In the genomic region with DNA sequence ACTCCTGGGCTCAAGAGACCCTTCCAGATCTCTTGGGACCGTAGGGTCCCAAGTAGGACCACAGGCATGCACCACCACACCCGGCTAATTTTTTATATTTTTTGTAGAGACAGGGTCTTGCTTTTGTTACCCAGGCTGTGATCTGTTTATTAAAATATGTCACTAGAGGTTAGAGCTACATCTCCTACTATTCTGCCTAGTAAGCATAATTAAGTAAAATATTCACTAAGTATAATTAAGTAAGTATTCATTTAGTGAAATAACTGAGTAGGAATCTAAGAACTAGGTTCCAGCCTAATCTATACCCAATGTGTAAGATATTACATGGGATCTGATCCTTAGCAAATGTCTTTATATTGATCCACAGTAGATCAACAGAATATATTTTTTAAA, we compare ENCODE assay signal across 17 cellular contexts. TPM values are rescaled to one million over a fixed set of nuclear protein-coding genes. Genes with fewer than 3 reads are reported as not detected.
A peak's percentile ranks its signal among the peaks of the same experiment; 100 is the strongest.
DNase-seq lines count a peak whose midpoint lies in the region; ATAC-seq and TF ChIP-seq lines count a peak whose summit lies in the region.
"Had no signal": no experiment of that assay in that cellular context is flagged by ENCODE, and none has a peak within 500 bp of the region (broad histone marks: within the 10 kb centered on the region; RNA-seq: fewer than 3 reads in every experiment).

No MANE protein-coding gene starts in this region.

- no peaks in the 10 kb centered on the region for H3K36me3 Mint-ChIP-seq in T-helper 1 cell treated with Interleukin-12 subunit alpha and Interleukin-12 subunit beta and Interleukin-4 antibody, amounts not matched to agents 30 μg/mL and 1 μg/mL, for 36 hours (ENCODE audit: low read depth)
- no peaks in the 10 kb centered on the region for H3K36me3 Mint-ChIP-seq in CD8-positive, alpha-beta T cell
- H3K36me3 Mint-ChIP-seq in T-helper 17 cell (ENCODE audit: low read depth), result no peaks in the 10 kb centered on the region
- peaks cover 2% of the 10 kb centered on the region for H3K36me3 Mint-ChIP-seq in memory B cell

- DNase-seq in T-helper 1 cell, result no peak
- no peak for DNase-seq in CD8-positive, alpha-beta T cell
- no peak for DNase-seq in T-helper 17 cell
- no peak for DNase-seq in memory B cell (ENCODE audit: low spot score in 2 of 2)
- no peak for DNase-seq in activated effector memory CD4-positive, alpha-beta T cell treated with anti-CD3 and anti-CD28 coated beads, Interleukin-2, amount 50 U/mL, for 16 hours
- DNase-seq in activated effector memory CD4-positive, alpha-beta T cell treated with Interleukin-2 at 50 U/mL for 16 hours, result no peak
- no peak for DNase-seq in Ammon's horn (ENCODE audit: low spot score)
- DNase-seq: 8988T; activated CD8-positive, alpha-beta memory T cell treated with anti-CD3 and anti-CD28 coated beads for 24 hours; DMS153; mesendoderm; stimulated activated CD4-positive, alpha-beta T cell treated with anti-CD3 and anti-CD28 coated beads, Interleukin-12 subunit alpha, Interleukin-12 subunit beta, amount 100 ng/mL, for 4 hours had no signal

- H3K27me3 ChIP-seq in CD8-positive, alpha-beta T cell (ENCODE audit: insufficient read depth, low read length), result no peaks in the 10 kb centered on the region
- H3K27me3 ChIP-seq: BLaER1 treated with 17β-estradiol and CSF1 and Interleukin-3, amounts not matched to agents 10 nM and 100 nM; tibial nerve had no signal

- no peaks in the 10 kb centered on the region for H3K27me3 Mint-ChIP-seq in T-helper 1 cell treated with Interleukin-12 subunit alpha and Interleukin-12 subunit beta and Interleukin-4 antibody, amounts not matched to agents 30 μg/mL and 1 μg/mL, for 36 hours (ENCODE audit: low read depth)
- H3K27me3 Mint-ChIP-seq in CD8-positive, alpha-beta T cell (ENCODE audit: low read depth), result no peaks in the 10 kb centered on the region
- H3K27me3 Mint-ChIP-seq in T-helper 17 cell (no peaks in the 10 kb centered on the region), memory B cell (no peaks in the 10 kb centered on the region)

- no peaks in the 10 kb centered on the region for H3K36me3 ChIP-seq in CD8-positive, alpha-beta T cell (ENCODE audit: insufficient read depth, low read length)
- H3K36me3 ChIP-seq: BLaER1 treated with 17β-estradiol and CSF1 and Interleukin-3, amounts not matched to agents 10 nM and 100 nM; tibial nerve had no signal

- H3K4me1 ChIP-seq in CD8-positive, alpha-beta T cell (ENCODE audit: insufficient read depth, low read length), result peaks cover 19% of the 10 kb centered on the region

- H3K9me3 Mint-ChIP-seq in T-helper 1 cell treated with Interleukin-12 subunit alpha and Interleukin-12 subunit beta and Interleukin-4 antibody, amounts not matched to agents 30 μg/mL and 1 μg/mL, for 36 hours, result no peaks in the 10 kb centered on the region
- no peaks in the 10 kb centered on the region for H3K9me3 Mint-ChIP-seq in CD8-positive, alpha-beta T cell
- H3K9me3 Mint-ChIP-seq in memory B cell, result no peaks in the 10 kb centered on the region

- intact Hi-C loops in CD8-positive, alpha-beta T cell (cut with DNase I, micrococcal nuclease), result loop anchor here in 1 of 2 experiments (5.0 kb wide), 1 partner anchor 103 kb away; no protein-coding TSS in a partner anchor

- CTCF ChIA-PET in CD8-positive, alpha-beta T cell (lab: Charles Lee), result interaction anchor here (0.7 to 2.7 kb wide), 7 partner anchors 14 to 539 kb away, joined by 3 to 12 read pairs (median 3); no protein-coding TSS in a partner anchor

- no peak overlapping the region for H3K27ac ChIP-seq in CD8-positive, alpha-beta T cell (ENCODE audit: low read depth, low read length)
- H3K27ac ChIP-seq: BLaER1 treated with 17β-estradiol and CSF1 and Interleukin-3, amounts not matched to agents 10 nM and 100 nM; tibial nerve had no signal

- H3K4me3 Mint-ChIP-seq in T-helper 1 cell treated with Interleukin-12 subunit alpha and Interleukin-12 subunit beta and Interleukin-4 antibody, amounts not matched to agents 30 μg/mL and 1 μg/mL, for 36 hours, result no peak overlapping the region
- peak overlapping the region; percentile 78 for H3K4me3 Mint-ChIP-seq in CD8-positive, alpha-beta T cell
- peak overlapping the region; percentile 86 for H3K4me3 Mint-ChIP-seq in T-helper 17 cell
- H3K4me3 Mint-ChIP-seq in memory B cell, result peak overlapping the region; percentile 81

- H3K4me1 Mint-ChIP-seq in T-helper 1 cell treated with Interleukin-12 subunit alpha and Interleukin-12 subunit beta and Interleukin-4 antibody, amounts not matched to agents 30 μg/mL and 1 μg/mL, for 36 hours (ENCODE audit: low read depth), result peaks cover 7% of the 10 kb centered on the region
- H3K4me1 Mint-ChIP-seq in CD8-positive, alpha-beta T cell (ENCODE audit: low read depth), result peaks cover 30% of the 10 kb centered on the region
- peaks cover 22% of the 10 kb centered on the region for H3K4me1 Mint-ChIP-seq in T-helper 17 cell
- peaks cover 28% of the 10 kb centered on the region for H3K4me1 Mint-ChIP-seq in memory B cell

- H3K4me3 ChIP-seq in CD8-positive, alpha-beta T cell (ENCODE audit: low read depth, low read length), result peak overlapping the region; percentile 48
- H3K4me3 ChIP-seq: BLaER1 treated with 17β-estradiol and CSF1 and Interleukin-3, amounts not matched to agents 10 nM and 100 nM; tibial nerve had no signal

- no peak for TF ChIP-seq CTCF in CD8-positive, alpha-beta T cell (IDR thresholded peaks at IDR 0.05)

- H3K27ac Mint-ChIP-seq in T-helper 1 cell treated with Interleukin-12 subunit alpha and Interleukin-12 subunit beta and Interleukin-4 antibody, amounts not matched to agents 30 μg/mL and 1 μg/mL, for 36 hours, result peak overlapping the region; percentile 58
- H3K27ac Mint-ChIP-seq in CD8-positive, alpha-beta T cell, result peak overlapping the region; percentile 78
- no peak overlapping the region for H3K27ac Mint-ChIP-seq in T-helper 17 cell
- H3K27ac Mint-ChIP-seq in memory B cell, result peak overlapping the region; percentile 95

- no peak for ATAC-seq in CD8-positive, alpha-beta T cell
- ATAC-seq in T-helper 17 cell (no peak), memory B cell (ENCODE audit: low read depth) (no peak)

- POLR2A ChIA-PET in CD8-positive, alpha-beta T cell (lab: Charles Lee), result interaction anchor here (0.6 to 1.0 kb wide), 3 partner anchors 114 to 159 kb away, joined by 3 read pairs; no protein-coding TSS in a partner anchor

- H3K9me3 ChIP-seq in CD8-positive, alpha-beta T cell (ENCODE audit: low read length), result no peaks in the 10 kb centered on the region
- H3K9me3 ChIP-seq in T-helper 17 cell (ENCODE audit: control insufficient read depth, low read length, poor library complexity, severe bottlenecking), result no peaks in the 10 kb centered on the region
- H3K9me3 ChIP-seq: tibial nerve had no signal

RNA-seq across cellular contexts. Expression of a gene that starts 40.2 kb away (rescaled TPM):
- under 1 TPM; 0.11 TPM for total RNA-seq in CD8-positive, alpha-beta T cell
- under 1 TPM in 1 of 2 donors, not detected in 1; 0.22 TPM for total RNA-seq in T-helper 17 cell
- total RNA-seq: epithelial cell of proximal tubule, kidney epithelial cell had no signal
